Comparison of ENCODE assay signal across 1 cellular context in genomic region chr3:142941373-142942123, GRCh38.
TF ChIP-seq lines count a peak whose summit lies in the region.

No MANE protein-coding gene starts in this region.

TF ChIP-seq in HepG2, 621 proteins besides CTCF, POLR2A, EP300 and RAD21 (continued from another document and continues in another):
- TF ChIP-seq ZNF329 (CRISPR knock-in tag; IDR thresholded peaks at IDR 0.05; ENCODE audit: low read depth), result 0 out of 2 replicates have a peak, but pooled peaks have one; percentile 60
- no peak for TF ChIP-seq ZNF451 (CRISPR knock-in tag; IDR thresholded peaks at IDR 0.05)
- TF ChIP-seq ZNF513 (CRISPR knock-in tag; conservative IDR thresholded peaks at IDR 0.05), result no peak
- peak; percentile 53; the same call in 1 of the 2 replicates for TF ChIP-seq ZBTB25 (CRISPR knock-in tag; IDR thresholded peaks at IDR 0.05)
- peak; percentile 85; the same call in 1 of the 2 replicates for TF ChIP-seq ZNF788 (CRISPR knock-in tag; IDR thresholded peaks at IDR 0.05; ENCODE audit: borderline replicate concordance)
- TF ChIP-seq ZBTB21 (CRISPR knock-in tag; IDR thresholded peaks at IDR 0.05), result peak; percentile 35; the same call in 1 of the 2 replicates
- TF ChIP-seq AGO2 (optimal IDR thresholded peaks at IDR 0.05; ENCODE audit: low read depth, low read length), result no peak
- peak; percentile 80 for TF ChIP-seq ZNF781 (CRISPR knock-in tag; IDR thresholded peaks at IDR 0.05; ENCODE audit: borderline replicate concordance, not compliant biosample characterization)
- peak; percentile 77; the same call in 1 of the 2 replicates for TF ChIP-seq ZNF556 (CRISPR knock-in tag; IDR thresholded peaks at IDR 0.05; ENCODE audit: borderline replicate concordance)
- peak; percentile 85 for TF ChIP-seq SSRP1 (CRISPR knock-in tag; IDR thresholded peaks at IDR 0.05)
- TF ChIP-seq IKZF1 (IDR thresholded peaks at IDR 0.05), result no peak
- no peak for TF ChIP-seq HNRNPH1 (optimal IDR thresholded peaks at IDR 0.05; ENCODE audit: low read depth, low read length)
- no peak for TF ChIP-seq ZNF180 (CRISPR knock-in tag; IDR thresholded peaks at IDR 0.05; ENCODE audit: borderline replicate concordance, low read depth)
- TF ChIP-seq, protein P1, sequence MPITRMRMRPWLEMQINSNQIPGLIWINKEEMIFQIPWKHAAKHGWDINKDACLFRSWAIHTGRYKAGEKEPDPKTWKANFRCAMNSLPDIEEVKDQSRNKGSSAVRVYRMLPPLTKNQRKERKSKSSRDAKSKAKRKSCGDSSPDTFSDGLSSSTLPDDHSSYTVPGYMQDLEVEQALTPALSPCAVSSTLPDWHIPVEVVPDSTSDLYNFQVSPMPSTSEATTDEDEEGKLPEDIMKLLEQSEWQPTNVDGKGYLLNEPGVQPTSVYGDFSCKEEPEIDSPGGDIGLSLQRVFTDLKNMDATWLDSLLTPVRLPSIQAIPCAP (CRISPR knock-in tag; IDR thresholded peaks at IDR 0.05; ENCODE audit: low read depth), result no peak
- peak; percentile 99 for TF ChIP-seq TBX2 (CRISPR knock-in tag; IDR thresholded peaks at IDR 0.05; ENCODE audit: borderline replicate concordance)
- TF ChIP-seq ZNF546 (CRISPR knock-in tag; conservative IDR thresholded peaks at IDR 0.05), result no peak
- TF ChIP-seq SOX5 (CRISPR knock-in tag; IDR thresholded peaks at IDR 0.05; ENCODE audit: borderline replicate concordance), result peak; percentile 92
- TF ChIP-seq ZNF564 (CRISPR knock-in tag; IDR thresholded peaks at IDR 0.05), result no peak
- TF ChIP-seq ZMAT3 (CRISPR knock-in tag; conservative IDR thresholded peaks at IDR 0.05), result no peak
- TF ChIP-seq ZNF333 (CRISPR knock-in tag; IDR thresholded peaks at IDR 0.05; ENCODE audit: borderline replicate concordance), result no peak
- no peak for TF ChIP-seq PBX3 (CRISPR knock-in tag; IDR thresholded peaks at IDR 0.05; ENCODE audit: borderline replicate concordance)
- TF ChIP-seq CEBPG (CRISPR knock-in tag; IDR thresholded peaks at IDR 0.05), result peak; percentile 92
- TF ChIP-seq, protein P2, sequence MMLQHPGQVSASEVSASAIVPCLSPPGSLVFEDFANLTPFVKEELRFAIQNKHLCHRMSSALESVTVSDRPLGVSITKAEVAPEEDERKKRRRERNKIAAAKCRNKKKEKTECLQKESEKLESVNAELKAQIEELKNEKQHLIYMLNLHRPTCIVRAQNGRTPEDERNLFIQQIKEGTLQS (CRISPR knock-in tag; IDR thresholded peaks at IDR 0.05), result peak; percentile 50; the same call in 1 of the 2 replicates
- TF ChIP-seq MIER3 (CRISPR knock-in tag; IDR thresholded peaks at IDR 0.05; ENCODE audit: borderline replicate concordance), result peak; percentile 86; the same call in 1 of the 2 replicates
- no peak for TF ChIP-seq MAF1 (CRISPR knock-in tag; IDR thresholded peaks at IDR 0.05; ENCODE audit: borderline replicate concordance)
- 0 out of 2 replicates have a peak, but pooled peaks have one; percentile 3 for TF ChIP-seq ZNF761 (CRISPR knock-in tag; conservative IDR thresholded peaks at IDR 0.05)
- TF ChIP-seq NFYC (CRISPR knock-in tag; IDR thresholded peaks at IDR 0.05), result peak; percentile 69
- TF ChIP-seq ZNF510 (CRISPR knock-in tag; IDR thresholded peaks at IDR 0.05; ENCODE audit: low read depth), result no peak
- TF ChIP-seq, protein P3, sequence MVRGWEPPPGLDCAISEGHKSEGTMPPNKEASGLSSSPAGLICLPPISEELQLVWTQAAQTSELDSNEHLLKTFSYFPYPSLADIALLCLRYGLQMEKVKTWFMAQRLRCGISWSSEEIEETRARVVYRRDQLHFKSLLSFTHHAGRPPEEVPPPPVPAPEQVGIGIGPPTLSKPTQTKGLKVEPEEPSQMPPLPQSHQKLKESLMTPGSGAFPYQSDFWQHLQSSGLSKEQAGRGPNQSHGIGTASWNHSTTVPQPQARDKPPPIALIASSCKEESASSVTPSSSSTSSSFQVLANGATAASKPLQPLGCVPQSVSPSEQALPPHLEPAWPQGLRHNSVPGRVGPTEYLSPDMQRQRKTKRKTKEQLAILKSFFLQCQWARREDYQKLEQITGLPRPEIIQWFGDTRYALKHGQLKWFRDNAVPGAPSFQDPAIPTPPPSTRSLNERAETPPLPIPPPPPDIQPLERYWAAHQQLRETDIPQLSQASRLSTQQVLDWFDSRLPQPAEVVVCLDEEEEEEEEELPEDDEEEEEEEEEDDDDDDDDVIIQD (CRISPR knock-in tag; IDR thresholded peaks at IDR 0.05; ENCODE audit: low read depth), result peak; percentile 96
- TF ChIP-seq ZFP41 (CRISPR knock-in tag; IDR thresholded peaks at IDR 0.05; ENCODE audit: borderline replicate concordance), result no peak
- TF ChIP-seq ZNF234 (CRISPR knock-in tag; conservative IDR thresholded peaks at IDR 0.05), result no peak
- TF ChIP-seq, protein P4, sequence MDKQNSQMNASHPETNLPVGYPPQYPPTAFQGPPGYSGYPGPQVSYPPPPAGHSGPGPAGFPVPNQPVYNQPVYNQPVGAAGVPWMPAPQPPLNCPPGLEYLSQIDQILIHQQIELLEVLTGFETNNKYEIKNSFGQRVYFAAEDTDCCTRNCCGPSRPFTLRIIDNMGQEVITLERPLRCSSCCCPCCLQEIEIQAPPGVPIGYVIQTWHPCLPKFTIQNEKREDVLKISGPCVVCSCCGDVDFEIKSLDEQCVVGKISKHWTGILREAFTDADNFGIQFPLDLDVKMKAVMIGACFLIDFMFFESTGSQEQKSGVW (CRISPR knock-in tag; IDR thresholded peaks at IDR 0.05; ENCODE audit: borderline replicate concordance), result no peak
- TF ChIP-seq ZNF746 (CRISPR knock-in tag; IDR thresholded peaks at IDR 0.05), result peak; percentile 77; the same call in 1 of the 2 replicates
- no peak for TF ChIP-seq ZNF597 (CRISPR knock-in tag; IDR thresholded peaks at IDR 0.05)
- TF ChIP-seq FOXO1 (CRISPR knock-in tag; IDR thresholded peaks at IDR 0.05), result peak; percentile 96
- peak; percentile 70; the same call in 1 of the 2 replicates for TF ChIP-seq SALL2 (CRISPR knock-in tag; IDR thresholded peaks at IDR 0.05)
- TF ChIP-seq ZMYM3 (CRISPR knock-in tag; IDR thresholded peaks at IDR 0.05), result peak; percentile 68; the same call in 1 of the 2 replicates
- TF ChIP-seq ZNF205 (CRISPR knock-in tag; IDR thresholded peaks at IDR 0.05), result peak; percentile 76; the same call in 1 of the 2 replicates
- TF ChIP-seq HNRNPUL1 (IDR thresholded peaks at IDR 0.05; ENCODE audit: low read depth, low read length), result no peak
- no peak for TF ChIP-seq SRF (IDR thresholded peaks at IDR 0.05; ENCODE audit: low read depth, low read length)
- TF ChIP-seq MBNL3 (CRISPR knock-in tag; conservative IDR thresholded peaks at IDR 0.05), result no peak
- no peak for TF ChIP-seq TCF12 (IDR thresholded peaks at IDR 0.05)
- peak; percentile 93; the same call in 1 of the 2 replicates for TF ChIP-seq TCF12 (CRISPR knock-in tag; IDR thresholded peaks at IDR 0.05)
- 0 out of 2 replicates have a peak, but pooled peaks have one; percentile 47 for TF ChIP-seq FUBP1 (CRISPR knock-in tag; IDR thresholded peaks at IDR 0.05; ENCODE audit: borderline replicate concordance)
- 0 out of 2 replicates have a peak, but pooled peaks have one; percentile 39 for TF ChIP-seq ZNF724P (CRISPR knock-in tag; IDR thresholded peaks at IDR 0.05; ENCODE audit: borderline replicate concordance)
- peak; percentile 97 for TF ChIP-seq HNF4G (IDR thresholded peaks at IDR 0.05; ENCODE audit: borderline replicate concordance, low read depth, low read length)
- TF ChIP-seq HNF4G (CRISPR knock-in tag; IDR thresholded peaks at IDR 0.05; ENCODE audit: borderline replicate concordance, low read depth), result peak; percentile 92
- 0 out of 2 replicates have a peak, but pooled peaks have one; percentile 81 for TF ChIP-seq NFKBIZ (CRISPR knock-in tag; IDR thresholded peaks at IDR 0.05)
- no peak for TF ChIP-seq DBP (CRISPR knock-in tag; IDR thresholded peaks at IDR 0.05; ENCODE audit: not compliant biosample characterization)
- peak; percentile 98 for TF ChIP-seq MED1 (CRISPR knock-in tag; IDR thresholded peaks at IDR 0.05)
- peak; percentile 97; the same call in 1 of the 2 replicates for TF ChIP-seq ERF (CRISPR knock-in tag; IDR thresholded peaks at IDR 0.05)
- peak; percentile 77 for TF ChIP-seq ZNF24 (IDR thresholded peaks at IDR 0.05)
- TF ChIP-seq ZSCAN9 (CRISPR knock-in tag; IDR thresholded peaks at IDR 0.05; ENCODE audit: borderline replicate concordance), result no peak
- no peak for TF ChIP-seq RBAK (CRISPR knock-in tag; IDR thresholded peaks at IDR 0.05)
- peak; percentile 24; the same call in 1 of the 2 replicates for TF ChIP-seq ZNF460 (CRISPR knock-in tag; IDR thresholded peaks at IDR 0.05; ENCODE audit: borderline replicate concordance)
- TF ChIP-seq SRSF1 (optimal IDR thresholded peaks at IDR 0.05; ENCODE audit: low read depth, low read length), result no peak
- peak; percentile 96 for TF ChIP-seq ZNF710 (CRISPR knock-in tag; IDR thresholded peaks at IDR 0.05; ENCODE audit: borderline replicate concordance)
- 0 out of 2 replicates have a peak, but pooled peaks have one; percentile 16 for TF ChIP-seq ZBTB38 (CRISPR knock-in tag; IDR thresholded peaks at IDR 0.05)
- peak; percentile 94 for TF ChIP-seq ZKSCAN8 (CRISPR knock-in tag; IDR thresholded peaks at IDR 0.05; ENCODE audit: borderline replicate concordance)
